ENCODE assay signal across 8 cellular contexts in the genomic region with DNA sequence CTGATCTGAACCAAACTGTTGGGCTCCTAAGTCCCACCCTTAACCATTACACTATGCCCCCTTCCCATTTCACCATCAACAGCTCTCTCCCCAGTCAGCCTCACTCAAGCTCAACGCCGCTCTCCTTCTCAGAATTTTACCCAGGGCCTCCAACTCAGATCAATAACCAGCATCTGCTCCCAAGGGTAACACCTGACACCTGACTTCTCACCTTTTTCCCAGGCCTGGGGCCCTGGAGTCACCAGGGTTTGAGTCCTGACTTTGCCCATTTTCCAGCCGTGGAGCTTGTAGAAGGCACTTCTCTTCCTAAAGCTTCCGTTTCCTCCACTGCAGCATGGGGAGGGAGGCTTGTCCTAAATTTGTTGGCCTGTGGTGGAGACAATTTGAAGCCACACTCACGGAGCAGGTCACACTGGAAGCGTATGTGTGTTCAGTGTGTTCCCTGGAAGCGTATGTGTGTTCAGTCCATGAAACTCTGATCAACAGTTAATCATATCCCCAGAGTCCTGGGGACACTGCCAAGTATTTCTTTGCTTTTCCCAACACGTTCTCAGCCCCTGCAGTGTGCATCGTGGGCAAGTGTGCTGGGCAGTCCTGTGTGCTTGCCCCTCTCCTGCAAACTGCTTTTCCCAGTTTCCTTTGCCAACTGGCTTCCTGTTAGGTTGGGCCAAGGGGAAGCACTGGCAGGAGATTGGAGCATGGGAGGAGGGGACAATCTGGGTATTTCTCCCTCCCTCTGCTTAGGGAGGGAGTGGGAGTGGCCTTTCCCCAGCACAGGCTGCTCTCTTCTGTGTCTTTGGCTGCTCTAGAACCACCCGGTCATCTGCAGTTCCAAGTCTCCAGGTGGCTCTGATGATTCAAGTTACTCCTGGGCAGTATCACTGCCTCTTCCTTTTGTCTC. TPM values are rescaled to one million over a fixed set of nuclear protein-coding genes. Genes with fewer than 3 reads are reported as not detected.
A peak's percentile ranks its signal among the peaks of the same experiment; 100 is the strongest.
DNase-seq lines count a peak whose midpoint lies in the region; ATAC-seq and TF ChIP-seq lines count a peak whose summit lies in the region.

No MANE protein-coding gene starts in this region.

- no peak overlapping the region for H3K4me3 ChIP-seq in prostate gland

- 34% methylated on average over 10 of the region's 10 CpGs for WGBS in prostate gland

- no peak for TF ChIP-seq CTCF in prostate gland (IDR thresholded peaks at IDR 0.05)

- no peaks in the 10 kb centered on the region for H3K27me3 ChIP-seq in prostate gland (replicated peaks; ENCODE audit: insufficient read depth)

- intact Hi-C loops in prostate gland (cut with DNase I): no loop called here

- no peak for ATAC-seq in GM21786 (IDR thresholded peaks at IDR 0.05; ENCODE audit: unreplicated experiment)
- no peak for ATAC-seq in GM19463 (IDR thresholded peaks at IDR 0.05; ENCODE audit: unreplicated experiment)

- H3K4me1 ChIP-seq in prostate gland (replicated peaks): peaks cover 11% of the 10 kb centered on the region

- H3K27ac ChIP-seq in prostate gland: peak overlapping the region; percentile 45 to 72

- TF ChIP-seq POLR2A in prostate gland (IDR thresholded peaks at IDR 0.05): no peak

- no peaks in the 10 kb centered on the region for H3K9me3 ChIP-seq in prostate gland

- H3K36me3 ChIP-seq in prostate gland: no peaks in the 10 kb centered on the region

- DNase-seq in GF-D8 (lab: John Stamatoyannopoulos, UW) (peak; percentile 19), NCI-H774 (lab: John Stamatoyannopoulos, UW) (peak; percentile 59), fibroblast of gingiva (ENCODE audit: low read depth) (peak; percentile 37), prostate gland (ENCODE audit: low spot score) (peak; percentile 87)
- no peak for DNase-seq in activated CD4-positive, alpha-beta T cell treated with anti-CD3 and anti-CD28 coated beads, Interleukin-2, amount 50 U/mL, for 1 hour
- DNase-seq in central memory CD4-positive, alpha-beta T cell: no peak

RNA-seq across cellular contexts. Expression of gene NEK6, which starts 36.9 kb away (rescaled TPM):
- 10 to 100 TPM; 32.3 to 44.2 TPM for total RNA-seq in prostate gland

Comparison
In these comparisons a context has a peak if more than half of its experiments do, and no peak if none do; other contexts are left out.
1. DNase-seq: peak in GF-D8 (single experiment), NCI-H774 (single experiment), fibroblast of gingiva (single experiment) and prostate gland (single experiment); none in activated CD4-positive, alpha-beta T cell treated with anti-CD3 and anti-CD28 coated beads, Interleukin-2, amount 50 U/mL, for 1 hour (single experiment) and central memory CD4-positive, alpha-beta T cell (single experiment).